17 cellular contexts compared by ENCODE assay signal in genomic region chr7:41437257-41438196, GRCh38.
DNase-seq lines count a peak whose midpoint lies in the region; ATAC-seq, FAIRE-seq and TF ChIP-seq lines count a peak whose summit lies in the region.
"Had no signal": no experiment of that assay in that cellular context is flagged by ENCODE, and none has a peak within 500 bp of the region (broad histone marks: within the 10 kb centered on the region; RNA-seq: fewer than 3 reads in every experiment).

No MANE protein-coding gene starts in this region.

- peaks cover 15% of the 10 kb centered on the region for H3K9me3 Mint-ChIP-seq in activated CD8-positive, alpha-beta memory T cell treated with anti-CD3 and anti-CD28 coated beads, Interleukin-2, amount 10 ng/mL, durations not matched to agents 7 days and 5 days (ENCODE audit: low read depth)
- peaks cover 2% of the 10 kb centered on the region for H3K9me3 Mint-ChIP-seq in CD4-positive, alpha-beta T cell

- H3K4me3 ChIP-seq in IMR-90 (ENCODE audit: insufficient read depth, low read depth, low read length) (no peak overlapping the region), adrenal gland (no peak overlapping the region), liver (ENCODE audit: low read depth in 1 of 3, low read length in 3 of 3) (no peak overlapping the region)

- no peaks in the 10 kb centered on the region for H3K79me1 ChIP-seq in IMR-90 (ENCODE audit: low read depth in 1 of 2, low read length in 2 of 2)

- no peaks in the 10 kb centered on the region for H3K36me3 ChIP-seq in IMR-90 (ENCODE audit: control insufficient read depth, insufficient read depth, low read length)
- H3K36me3 ChIP-seq in adrenal gland (replicated peaks in 1 of 2) = no peaks in the 10 kb centered on the region
- H3K36me3 ChIP-seq in liver (ENCODE audit: control insufficient read depth in 4 of 4, insufficient read depth in 3 of 4, low read depth in 1 of 4, low read length in 3 of 4) = no peaks in the 10 kb centered on the region

- intact Hi-C loops in IMR-90 (cut with micrococcal nuclease) = no loop called here
- intact Hi-C loops in adrenal gland (cut with DNase I) = no loop called here
- intact Hi-C loops in CD4-positive, alpha-beta T cell (cut with DNase I, micrococcal nuclease) = no loop called here

- no peak overlapping the region for H3K18ac ChIP-seq in IMR-90 (ENCODE audit: low read depth, low read length)

- no peak for ATAC-seq in IMR-90 (ENCODE audit: low read depth)
- ATAC-seq in activated CD8-positive, alpha-beta memory T cell treated with anti-CD3 and anti-CD28 coated beads, Interleukin-2, amount 10 ng/mL, durations not matched to agents 7 days and 5 days = no peak
- ATAC-seq in activated CD4-positive, CD25-positive, alpha-beta regulatory T cell treated with anti-CD3 and anti-CD28 coated beads, Interleukin-2, amount 50 U/mL, for 24 hours = no peak
- ATAC-seq in CD4-positive, alpha-beta T cell (ENCODE audit: poor library complexity) = no peak
- ATAC-seq: naive thymus-derived CD4-positive, alpha-beta T cell had no signal

- no peak overlapping the region for H2BK120ac ChIP-seq in IMR-90 (ENCODE audit: low read depth, low read length)

- H2BK20ac ChIP-seq in IMR-90 (ENCODE audit: low read depth, low read length) = no peak overlapping the region

- POLR2A ChIA-PET in IMR-90 (lab: Charles Lee; ENCODE audit: unreplicated experiment) = no interaction called here
- POLR2A ChIA-PET in CD4-positive, alpha-beta T cell (lab: Charles Lee) = no interaction called here

- no peak for TF ChIP-seq RAD21 in IMR-90 (IDR thresholded peaks at IDR 0.05; ENCODE audit: low read length)
- TF ChIP-seq RAD21 in liver (IDR thresholded peaks at IDR 0.05) = peak; percentile 37 to 63

- H3K27me3 Mint-ChIP-seq in activated CD8-positive, alpha-beta memory T cell treated with anti-CD3 and anti-CD28 coated beads, Interleukin-2, amount 10 ng/mL, durations not matched to agents 7 days and 5 days = no peaks in the 10 kb centered on the region
- no peaks in the 10 kb centered on the region for H3K27me3 Mint-ChIP-seq in CD4-positive, alpha-beta T cell
- H3K27me3 Mint-ChIP-seq: activated naive CD8-positive, alpha-beta T cell treated with anti-CD3 and anti-CD28 coated beads for 36 hours; naive thymus-derived CD4-positive, alpha-beta T cell; type B pancreatic cell had no signal

- dilution Hi-C loops in IMR-90 (cut with HindIII; ENCODE audit: low sequenced_read_pairs, unreplicated experiment) = no loop called here

- H3K27me3 ChIP-seq in IMR-90 (ENCODE audit: control insufficient read depth, insufficient read depth, low read length) (no peaks in the 10 kb centered on the region), adrenal gland (no peaks in the 10 kb centered on the region), liver (ENCODE audit: control insufficient read depth in 4 of 4, insufficient read depth in 4 of 4, low read length in 3 of 4) (no peaks in the 10 kb centered on the region)
- no peaks in the 10 kb centered on the region for H3K27me3 ChIP-seq in CD4-positive, alpha-beta T cell (ENCODE audit: control insufficient read depth, insufficient read depth, low read length)

- no peak overlapping the region for H3K9ac ChIP-seq in IMR-90 (ENCODE audit: low read depth, low read length)
- no peak overlapping the region for H3K9ac ChIP-seq in liver (ENCODE audit: low read depth in 1 of 2, low read length in 2 of 2)

- no peak overlapping the region for H2BK15ac ChIP-seq in IMR-90 (ENCODE audit: low read depth, low read length)

- H4K91ac ChIP-seq in IMR-90 (ENCODE audit: insufficient read depth, low read depth, low read length) = no peak overlapping the region; the same call in 1 of the 2 replicates

- H2BK5ac ChIP-seq in IMR-90 (ENCODE audit: low read depth, low read length, poor library complexity, severe bottlenecking) = no peak overlapping the region

- no peak overlapping the region for H3K4me2 ChIP-seq in IMR-90 (ENCODE audit: low read depth, low read length)

- no peak overlapping the region; the same call in 1 of the 2 replicates for H2AK5ac ChIP-seq in IMR-90 (ENCODE audit: low read depth, low read length)

- TF ChIP-seq CTCF in IMR-90 (conservative IDR thresholded peaks at IDR 0.05; ENCODE audit: low read depth, low read length) (no peak), adrenal gland (IDR thresholded peaks at IDR 0.05) (no peak), liver (IDR thresholded peaks at IDR 0.05; ENCODE audit: low read depth, low read length, missing input control) (no peak)
- TF ChIP-seq CTCF in CD4-positive, alpha-beta T cell (IDR thresholded peaks at IDR 0.05) = no peak

- DNase-seq in DMS53 treated with DMSO at 0.1 percent for 48 hours (lab: John Stamatoyannopoulos, UW; ENCODE audit: unreplicated experiment) (peak; percentile 49), IMR-90 (no peak), adrenal gland (peak in 6 of 7 donors; percentile 23 to 50 (median 39)), GM12892 (ENCODE audit: insufficient read length) (no peak)
- DNase-seq in activated CD8-positive, alpha-beta memory T cell treated with anti-CD3 and anti-CD28 coated beads, Interleukin-2, amount 10 ng/mL, durations not matched to agents 7 days and 5 days = no peak
- DNase-seq in CD4-positive, alpha-beta T cell = no peak
- DNase-seq: activated naive CD8-positive, alpha-beta T cell treated with anti-CD3 and anti-CD28 coated beads for 36 hours; left cardiac atrium; naive thymus-derived CD4-positive, alpha-beta T cell; NCI-H1092 treated with DMSO at 0.1 percent for 48 hours; stimulated activated CD4-positive, alpha-beta T cell treated with anti-CD3 and anti-CD28 coated beads, Interleukin-2, amount 100 ng/mL, for 48 hours; T-helper 2 cell had no signal

- no TSS peak for BruUV-seq in IMR-90 (replicated peaks; lab: Mats Ljungman, UMichigan)

- no peaks in the 10 kb centered on the region for H4K20me1 ChIP-seq in IMR-90 (ENCODE audit: insufficient read depth, low read length)

- H3K23ac ChIP-seq in IMR-90 (ENCODE audit: low read depth, low read length) = no peak overlapping the region

- H3K56ac ChIP-seq in IMR-90 (ENCODE audit: extremely low read depth, insufficient read depth, low read length) = no peak overlapping the region

- H4K5ac ChIP-seq in IMR-90 (ENCODE audit: low read depth, low read length) = no peak overlapping the region

- in situ Hi-C loops in IMR-90 (cut with MboI; ENCODE audit: low sequenced_read_pairs) = no loop called here

- H3K27ac ChIP-seq in IMR-90 (ENCODE audit: insufficient read depth, low read length) (no peak overlapping the region), adrenal gland (no peak overlapping the region), liver (ENCODE audit: low read depth in 1 of 2, low read length in 2 of 2) (peak overlapping the region; percentile 39 to 89)
- no peak overlapping the region for H3K27ac ChIP-seq in CD4-positive, alpha-beta T cell (ENCODE audit: low read depth, low read length)

- 84% methylated on average over 2 of the region's 10 CpGs; no CpG with 5 or more reads in 1 of the 2 experiments for WGBS in IMR-90 (ENCODE audit: extremely low coverage in 2 of 2, insufficient read length in 1 of 2), 2 experiments
- 61 to 69% (median 63%) methylated on average over 9 to 10 of the region's 10 CpGs for WGBS in adrenal gland, 4 donors
- 38% methylated on average over 10 of the region's 10 CpGs for WGBS in liver

- H3K14ac ChIP-seq in IMR-90 (replicated peaks; ENCODE audit: low read depth, low read length) = no peak overlapping the region

- H2AK9ac ChIP-seq in IMR-90 (replicated peaks; ENCODE audit: low read depth, low read length, poor library complexity) = no peak overlapping the region

- no peak overlapping the region for H2AFZ ChIP-seq in IMR-90 (replicated peaks; ENCODE audit: low read length, poor library complexity)

- H3K4me1 ChIP-seq in IMR-90 (ENCODE audit: control insufficient read depth, insufficient read depth, low read length) = peaks cover 4% of the 10 kb centered on the region
- H3K4me1 ChIP-seq in adrenal gland (replicated peaks in 1 of 2) = no peaks in the 10 kb centered on the region
- peaks cover 2 to 23% (median 18%) of the 10 kb centered on the region in 4 donors for H3K4me1 ChIP-seq in liver (ENCODE audit: control insufficient read depth in 4 of 4, insufficient read depth in 4 of 4, low read length in 3 of 4)

- no peak overlapping the region for H3K4ac ChIP-seq in IMR-90 (ENCODE audit: low read depth, low read length)

- no peak overlapping the region for H3K27ac Mint-ChIP-seq in activated CD8-positive, alpha-beta memory T cell treated with anti-CD3 and anti-CD28 coated beads, Interleukin-2, amount 10 ng/mL, durations not matched to agents 7 days and 5 days
- no peak overlapping the region for H3K27ac Mint-ChIP-seq in CD4-positive, alpha-beta T cell
- H3K27ac Mint-ChIP-seq: activated naive CD8-positive, alpha-beta T cell treated with anti-CD3 and anti-CD28 coated beads for 36 hours; CD14-positive monocyte; naive thymus-derived CD4-positive, alpha-beta T cell; type B pancreatic cell had no signal

- no peaks in the 10 kb centered on the region for H3K9me3 ChIP-seq in IMR-90 (ENCODE audit: control insufficient read depth, insufficient read depth, low read length)
- H3K9me3 ChIP-seq in adrenal gland (replicated peaks in 1 of 3) = no peaks in the 10 kb centered on the region
- H3K9me3 ChIP-seq in liver (ENCODE audit: control insufficient read depth in 4 of 4, low read length in 3 of 4) = no peaks in the 10 kb centered on the region
- H3K9me3 ChIP-seq in CD4-positive, alpha-beta T cell (ENCODE audit: control insufficient read depth, low read length) = no peaks in the 10 kb centered on the region

- FAIRE-seq in GM12892 (lab: Jason Lieb, UNC) = no peak
- FAIRE-seq: G401.6 had no signal

- CTCF ChIA-PET in IMR-90 (lab: Yijun Ruan, JAX) = no interaction called here
- CTCF ChIA-PET in activated CD8-positive, alpha-beta memory T cell treated with anti-CD3 and anti-CD28 coated beads, Interleukin-2, amount 10 ng/mL, durations not matched to agents 7 days and 5 days (lab: Charles Lee) = no interaction called here
- CTCF ChIA-PET in CD4-positive, alpha-beta T cell (lab: Charles Lee) = no interaction called here

- H3K9me1 ChIP-seq in IMR-90 (ENCODE audit: insufficient read depth, low read length) = no peaks in the 10 kb centered on the region

- TF ChIP-seq POLR2A in IMR-90 (IDR thresholded peaks at IDR 0.05; ENCODE audit: low read depth, low read length) (no peak), adrenal gland (IDR thresholded peaks at IDR 0.05) (no peak), GM12892 (IDR thresholded peaks at IDR 0.05; ENCODE audit: low read depth, low read length) (no peak)

- no peak overlapping the region for H3K4me3 Mint-ChIP-seq in activated CD8-positive, alpha-beta memory T cell treated with anti-CD3 and anti-CD28 coated beads, Interleukin-2, amount 10 ng/mL, durations not matched to agents 7 days and 5 days
- H3K4me3 Mint-ChIP-seq in CD4-positive, alpha-beta T cell = no peak overlapping the region
- H3K4me3 Mint-ChIP-seq: activated naive CD8-positive, alpha-beta T cell treated with anti-CD3 and anti-CD28 coated beads for 36 hours; CD14-positive monocyte; naive thymus-derived CD4-positive, alpha-beta T cell; type B pancreatic cell had no signal

- no peaks in the 10 kb centered on the region for H3K4me1 Mint-ChIP-seq in activated CD8-positive, alpha-beta memory T cell treated with anti-CD3 and anti-CD28 coated beads, Interleukin-2, amount 10 ng/mL, durations not matched to agents 7 days and 5 days
- H3K4me1 Mint-ChIP-seq in CD4-positive, alpha-beta T cell (ENCODE audit: low read depth) = no peaks in the 10 kb centered on the region
- H3K4me1 Mint-ChIP-seq: activated naive CD8-positive, alpha-beta T cell treated with anti-CD3 and anti-CD28 coated beads for 36 hours had no signal

- H3K36me3 Mint-ChIP-seq in activated CD8-positive, alpha-beta memory T cell treated with anti-CD3 and anti-CD28 coated beads, Interleukin-2, amount 10 ng/mL, durations not matched to agents 7 days and 5 days = no peaks in the 10 kb centered on the region
- H3K36me3 Mint-ChIP-seq in CD4-positive, alpha-beta T cell (ENCODE audit: low read depth) = no peaks in the 10 kb centered on the region
- H3K36me3 Mint-ChIP-seq: activated naive CD8-positive, alpha-beta T cell treated with anti-CD3 and anti-CD28 coated beads for 36 hours; CD14-positive monocyte; type B pancreatic cell had no signal

- H4K8ac ChIP-seq in IMR-90 (ENCODE audit: low read depth in 2 of 2, low read length in 2 of 2) = no peak overlapping the region

Comparison
In these comparisons a context has a peak if more than half of its experiments do, and no peak if none do; other contexts are left out.
1. DNase-seq: peak in DMS53 treated with DMSO at 0.1 percent for 48 hours (single experiment) and adrenal gland (6 of 7); none in IMR-90 (single experiment), activated CD8-positive, alpha-beta memory T cell treated with anti-CD3 and anti-CD28 coated beads, Interleukin-2, amount 10 ng/mL, durations not matched to agents 7 days and 5 days (single experiment), GM12892 (single experiment) and CD4-positive, alpha-beta T cell (0 of 10).
2. H3K27ac ChIP-seq: peak in liver (2 of 2); none in IMR-90 (single experiment), adrenal gland (0 of 5) and CD4-positive, alpha-beta T cell (single experiment).